1 cellular context compared by ENCODE assay signal in the genomic region with DNA sequence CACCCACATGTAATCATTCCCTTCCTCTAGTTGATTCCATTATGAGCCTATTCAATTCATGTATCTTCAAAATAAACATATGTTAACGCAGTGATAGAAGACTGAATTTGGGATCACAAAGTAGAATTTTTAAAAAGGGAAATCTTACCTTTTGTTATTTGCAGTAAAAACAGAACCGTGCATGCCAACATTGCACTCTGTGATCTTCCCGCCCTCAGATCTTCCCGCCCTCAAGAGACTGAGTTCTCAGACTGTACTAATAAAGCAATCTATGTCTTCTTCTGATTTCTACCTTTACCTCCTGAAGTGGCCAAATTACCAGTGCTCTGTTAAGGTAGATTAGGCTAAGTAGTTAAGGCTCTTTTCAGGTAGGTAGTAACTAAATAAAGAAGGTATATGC.
TF ChIP-seq lines count a peak whose summit lies in the region.

No MANE protein-coding gene starts in this region.

TF ChIP-seq in GM23338, 12 proteins besides CTCF, POLR2A, EP300 and RAD21 (continued from another document):
- TF ChIP-seq, protein P1, sequence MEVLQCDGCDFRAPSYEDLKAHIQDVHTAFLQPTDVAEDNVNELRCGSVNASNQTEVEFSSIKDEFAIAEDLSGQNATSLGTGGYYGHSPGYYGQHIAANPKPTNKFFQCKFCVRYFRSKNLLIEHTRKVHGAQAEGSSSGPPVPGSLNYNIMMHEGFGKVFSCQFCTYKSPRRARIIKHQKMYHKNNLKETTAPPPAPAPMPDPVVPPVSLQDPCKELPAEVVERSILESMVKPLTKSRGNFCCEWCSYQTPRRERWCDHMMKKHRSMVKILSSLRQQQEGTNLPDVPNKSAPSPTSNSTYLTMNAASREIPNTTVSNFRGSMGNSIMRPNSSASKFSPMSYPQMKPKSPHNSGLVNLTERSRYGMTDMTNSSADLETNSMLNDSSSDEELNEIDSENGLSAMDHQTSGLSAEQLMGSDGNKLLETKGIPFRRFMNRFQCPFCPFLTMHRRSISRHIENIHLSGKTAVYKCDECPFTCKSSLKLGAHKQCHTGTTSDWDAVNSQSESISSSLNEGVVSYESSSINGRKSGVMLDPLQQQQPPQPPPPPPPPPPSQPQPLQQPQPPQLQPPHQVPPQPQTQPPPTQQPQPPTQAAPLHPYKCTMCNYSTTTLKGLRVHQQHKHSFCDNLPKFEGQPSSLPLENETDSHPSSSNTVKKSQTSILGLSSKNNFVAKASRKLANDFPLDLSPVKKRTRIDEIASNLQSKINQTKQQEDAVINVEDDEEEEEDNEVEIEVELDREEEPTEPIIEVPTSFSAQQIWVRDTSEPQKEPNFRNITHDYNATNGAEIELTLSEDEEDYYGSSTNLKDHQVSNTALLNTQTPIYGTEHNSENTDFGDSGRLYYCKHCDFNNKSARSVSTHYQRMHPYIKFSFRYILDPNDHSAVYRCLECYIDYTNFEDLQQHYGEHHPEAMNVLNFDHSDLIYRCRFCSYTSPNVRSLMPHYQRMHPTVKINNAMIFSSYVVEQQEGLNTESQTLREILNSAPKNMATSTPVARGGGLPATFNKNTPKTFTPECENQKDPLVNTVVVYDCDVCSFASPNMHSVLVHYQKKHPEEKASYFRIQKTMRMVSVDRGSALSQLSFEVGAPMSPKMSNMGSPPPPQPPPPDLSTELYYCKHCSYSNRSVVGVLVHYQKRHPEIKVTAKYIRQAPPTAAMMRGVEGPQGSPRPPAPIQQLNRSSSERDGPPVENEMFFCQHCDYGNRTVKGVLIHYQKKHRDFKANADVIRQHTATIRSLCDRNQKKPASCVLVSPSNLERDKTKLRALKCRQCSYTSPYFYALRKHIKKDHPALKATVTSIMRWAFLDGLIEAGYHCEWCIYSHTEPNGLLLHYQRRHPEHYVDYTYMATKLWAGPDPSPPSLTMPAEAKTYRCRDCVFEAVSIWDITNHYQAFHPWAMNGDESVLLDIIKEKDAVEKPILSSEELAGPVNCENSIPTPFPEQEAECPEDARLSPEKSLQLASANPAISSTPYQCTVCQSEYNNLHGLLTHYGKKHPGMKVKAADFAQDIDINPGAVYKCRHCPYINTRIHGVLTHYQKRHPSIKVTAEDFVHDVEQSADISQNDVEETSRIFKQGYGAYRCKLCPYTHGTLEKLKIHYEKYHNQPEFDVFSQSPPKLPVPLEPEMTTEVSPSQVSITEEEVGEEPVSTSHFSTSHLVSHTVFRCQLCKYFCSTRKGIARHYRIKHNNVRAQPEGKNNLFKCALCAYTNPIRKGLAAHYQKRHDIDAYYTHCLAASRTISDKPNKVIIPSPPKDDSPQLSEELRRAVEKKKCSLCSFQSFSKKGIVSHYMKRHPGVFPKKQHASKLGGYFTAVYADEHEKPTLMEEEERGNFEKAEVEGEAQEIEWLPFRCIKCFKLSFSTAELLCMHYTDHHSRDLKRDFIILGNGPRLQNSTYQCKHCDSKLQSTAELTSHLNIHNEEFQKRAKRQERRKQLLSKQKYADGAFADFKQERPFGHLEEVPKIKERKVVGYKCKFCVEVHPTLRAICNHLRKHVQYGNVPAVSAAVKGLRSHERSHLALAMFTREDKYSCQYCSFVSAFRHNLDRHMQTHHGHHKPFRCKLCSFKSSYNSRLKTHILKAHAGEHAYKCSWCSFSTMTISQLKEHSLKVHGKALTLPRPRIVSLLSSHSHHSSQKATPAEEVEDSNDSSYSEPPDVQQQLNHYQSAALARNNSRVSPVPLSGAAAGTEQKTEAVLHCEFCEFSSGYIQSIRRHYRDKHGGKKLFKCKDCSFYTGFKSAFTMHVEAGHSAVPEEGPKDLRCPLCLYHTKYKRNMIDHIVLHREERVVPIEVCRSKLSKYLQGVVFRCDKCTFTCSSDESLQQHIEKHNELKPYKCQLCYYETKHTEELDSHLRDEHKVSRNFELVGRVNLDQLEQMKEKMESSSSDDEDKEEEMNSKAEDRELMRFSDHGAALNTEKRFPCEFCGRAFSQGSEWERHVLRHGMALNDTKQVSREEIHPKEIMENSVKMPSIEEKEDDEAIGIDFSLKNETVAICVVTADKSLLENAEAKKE (CRISPR knock-in tag; IDR thresholded peaks at IDR 0.05): no peak
- TF ChIP-seq STAT1 (IDR thresholded peaks at IDR 0.05; ENCODE audit: unreplicated experiment): no peak
- no peak for TF ChIP-seq JUNB (IDR thresholded peaks at IDR 0.05; ENCODE audit: unreplicated experiment)
- TF ChIP-seq, protein P2, sequence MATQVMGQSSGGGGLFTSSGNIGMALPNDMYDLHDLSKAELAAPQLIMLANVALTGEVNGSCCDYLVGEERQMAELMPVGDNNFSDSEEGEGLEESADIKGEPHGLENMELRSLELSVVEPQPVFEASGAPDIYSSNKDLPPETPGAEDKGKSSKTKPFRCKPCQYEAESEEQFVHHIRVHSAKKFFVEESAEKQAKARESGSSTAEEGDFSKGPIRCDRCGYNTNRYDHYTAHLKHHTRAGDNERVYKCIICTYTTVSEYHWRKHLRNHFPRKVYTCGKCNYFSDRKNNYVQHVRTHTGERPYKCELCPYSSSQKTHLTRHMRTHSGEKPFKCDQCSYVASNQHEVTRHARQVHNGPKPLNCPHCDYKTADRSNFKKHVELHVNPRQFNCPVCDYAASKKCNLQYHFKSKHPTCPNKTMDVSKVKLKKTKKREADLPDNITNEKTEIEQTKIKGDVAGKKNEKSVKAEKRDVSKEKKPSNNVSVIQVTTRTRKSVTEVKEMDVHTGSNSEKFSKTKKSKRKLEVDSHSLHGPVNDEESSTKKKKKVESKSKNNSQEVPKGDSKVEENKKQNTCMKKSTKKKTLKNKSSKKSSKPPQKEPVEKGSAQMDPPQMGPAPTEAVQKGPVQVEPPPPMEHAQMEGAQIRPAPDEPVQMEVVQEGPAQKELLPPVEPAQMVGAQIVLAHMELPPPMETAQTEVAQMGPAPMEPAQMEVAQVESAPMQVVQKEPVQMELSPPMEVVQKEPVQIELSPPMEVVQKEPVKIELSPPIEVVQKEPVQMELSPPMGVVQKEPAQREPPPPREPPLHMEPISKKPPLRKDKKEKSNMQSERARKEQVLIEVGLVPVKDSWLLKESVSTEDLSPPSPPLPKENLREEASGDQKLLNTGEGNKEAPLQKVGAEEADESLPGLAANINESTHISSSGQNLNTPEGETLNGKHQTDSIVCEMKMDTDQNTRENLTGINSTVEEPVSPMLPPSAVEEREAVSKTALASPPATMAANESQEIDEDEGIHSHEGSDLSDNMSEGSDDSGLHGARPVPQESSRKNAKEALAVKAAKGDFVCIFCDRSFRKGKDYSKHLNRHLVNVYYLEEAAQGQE (IDR thresholded peaks at IDR 0.05; ENCODE audit: unreplicated experiment): no peak
- TF ChIP-seq, protein P3, sequence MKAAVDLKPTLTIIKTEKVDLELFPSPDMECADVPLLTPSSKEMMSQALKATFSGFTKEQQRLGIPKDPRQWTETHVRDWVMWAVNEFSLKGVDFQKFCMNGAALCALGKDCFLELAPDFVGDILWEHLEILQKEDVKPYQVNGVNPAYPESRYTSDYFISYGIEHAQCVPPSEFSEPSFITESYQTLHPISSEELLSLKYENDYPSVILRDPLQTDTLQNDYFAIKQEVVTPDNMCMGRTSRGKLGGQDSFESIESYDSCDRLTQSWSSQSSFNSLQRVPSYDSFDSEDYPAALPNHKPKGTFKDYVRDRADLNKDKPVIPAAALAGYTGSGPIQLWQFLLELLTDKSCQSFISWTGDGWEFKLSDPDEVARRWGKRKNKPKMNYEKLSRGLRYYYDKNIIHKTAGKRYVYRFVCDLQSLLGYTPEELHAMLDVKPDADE (IDR thresholded peaks at IDR 0.05): no peak
- TF ChIP-seq POLR2AphosphoS5 (IDR thresholded peaks at IDR 0.05; ENCODE audit: low read depth): no peak
- no peak for TF ChIP-seq EZH2 (IDR thresholded peaks at IDR 0.05; ENCODE audit: low read depth, unreplicated experiment)
